Comparison of ENCODE assay signal across 10 cellular contexts in the genomic region with DNA sequence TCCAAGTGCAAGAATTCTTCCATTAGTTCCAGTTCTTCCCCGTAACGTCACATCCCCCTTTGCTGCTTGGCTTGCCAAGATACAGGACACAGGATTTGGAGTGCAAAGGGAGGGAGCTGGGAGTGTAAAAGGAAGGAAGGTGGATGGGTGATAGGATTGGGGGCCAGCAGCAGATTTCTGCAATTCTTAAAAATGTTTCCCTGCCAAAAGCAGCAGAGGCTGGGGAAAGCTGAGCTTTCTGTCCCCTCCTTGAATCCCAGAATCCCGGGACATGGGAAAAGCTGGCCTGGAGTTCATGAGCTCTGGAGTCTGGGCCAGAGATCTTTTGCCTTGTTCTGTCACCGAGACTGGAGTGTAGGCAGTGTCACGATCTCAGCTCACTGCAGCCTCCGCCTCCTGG.
A peak's percentile ranks its signal among the peaks of the same experiment; 100 is the strongest.
DNase-seq lines count a peak whose midpoint lies in the region; ATAC-seq and TF ChIP-seq lines count a peak whose summit lies in the region.
"Had no signal": no experiment of that assay in that cellular context is flagged by ENCODE, and none has a peak within 500 bp of the region (broad histone marks: within the 10 kb centered on the region; RNA-seq: fewer than 3 reads in every experiment).

No MANE protein-coding gene starts in this region.

- BruUV-seq in IMR-90 (replicated peaks; lab: Mats Ljungman, UMichigan), result no TSS peak

- H3K79me1 ChIP-seq in IMR-90 (ENCODE audit: low read depth in 1 of 2, low read length in 2 of 2), result no peaks in the 10 kb centered on the region

- H3K4me3 ChIP-seq in IMR-90 (ENCODE audit: insufficient read depth, low read depth, low read length) (no peak overlapping the region), right lobe of liver (no peak overlapping the region), stomach smooth muscle (ENCODE audit: low read length in 2 of 2) (peak overlapping the region; percentile 81 to 83)

- H4K20me1 ChIP-seq in IMR-90 (ENCODE audit: insufficient read depth, low read length), result 0 out of 2 replicates have a peak, but pooled peaks cover 2% of the 10 kb centered on the region

- CTCF ChIA-PET in IMR-90 (lab: Yijun Ruan, JAX), result interaction anchor here (0.6 to 0.7 kb wide), 3 partner anchors 88 to 206 kb away, joined by 3 read pairs; no protein-coding TSS in a partner anchor

- no peak overlapping the region for H3K9ac ChIP-seq in IMR-90 (ENCODE audit: low read depth, low read length)
- H3K9ac ChIP-seq in stomach smooth muscle (ENCODE audit: low read length in 2 of 2), result peak overlapping the region in 1 of 2 donors; percentile 13

- no peak overlapping the region for H3K4me2 ChIP-seq in IMR-90 (ENCODE audit: low read depth, low read length)

- 54% methylated on average over 4 of the region's 6 CpGs; no CpG with 5 or more reads in 1 of the 2 experiments for WGBS in IMR-90 (ENCODE audit: extremely low coverage in 2 of 2, insufficient read length in 1 of 2), 2 experiments
- 38% methylated on average over 4 of the region's 6 CpGs for WGBS in right lobe of liver (ENCODE audit: insufficient coverage, low coverage, low lambda C conversion rate, missing lambda C conversion rate)

- peak overlapping the region; percentile 56 for H2AFZ ChIP-seq in IMR-90 (replicated peaks; ENCODE audit: low read length, poor library complexity)

- H3K4me1 ChIP-seq in IMR-90 (ENCODE audit: control insufficient read depth, insufficient read depth, low read length) (peaks cover 7% of the 10 kb centered on the region; the same call in 1 of the 2 replicates), right lobe of liver (peaks cover 0 to 9% (median 0%) of the 10 kb centered on the region in 4 donors), stomach smooth muscle (ENCODE audit: control insufficient read depth, insufficient read depth, low read length) (peaks cover 26% of the 10 kb centered on the region)

- H4K5ac ChIP-seq in IMR-90 (ENCODE audit: low read depth, low read length), result no peak overlapping the region

- no peak overlapping the region for H4K8ac ChIP-seq in IMR-90 (ENCODE audit: low read depth in 2 of 2, low read length in 2 of 2)

- TF ChIP-seq POLR2A in IMR-90 (IDR thresholded peaks at IDR 0.05; ENCODE audit: low read depth, low read length), result no peak
- TF ChIP-seq POLR2A in right lobe of liver (IDR thresholded peaks at IDR 0.05), result no peak

- H3K9me3 ChIP-seq in IMR-90 (ENCODE audit: control insufficient read depth, insufficient read depth, low read length) (no peaks in the 10 kb centered on the region), right lobe of liver (no peaks in the 10 kb centered on the region), stomach smooth muscle (ENCODE audit: control insufficient read depth in 2 of 2, low read length in 2 of 2) (no peaks in the 10 kb centered on the region)

- no peak overlapping the region for H3K23ac ChIP-seq in IMR-90 (ENCODE audit: low read depth, low read length)

- no peaks in the 10 kb centered on the region for H3K36me3 ChIP-seq in IMR-90 (ENCODE audit: control insufficient read depth, insufficient read depth, low read length)
- H3K36me3 ChIP-seq in right lobe of liver, result no peaks in the 10 kb centered on the region
- no peaks in the 10 kb centered on the region for H3K36me3 ChIP-seq in stomach smooth muscle (ENCODE audit: control insufficient read depth in 2 of 2, insufficient read depth in 2 of 2, low read length in 2 of 2)

- H3K4ac ChIP-seq in IMR-90 (ENCODE audit: low read depth, low read length), result no peak overlapping the region

- intact Hi-C loops in IMR-90 (cut with micrococcal nuclease) (no loop called here), right lobe of liver (cut with DNase I) (no loop called here)

- no peak overlapping the region for H2BK5ac ChIP-seq in IMR-90 (ENCODE audit: low read depth, low read length, poor library complexity, severe bottlenecking)

- no peak overlapping the region for H2BK20ac ChIP-seq in IMR-90 (ENCODE audit: low read depth, low read length)

- H3K27ac ChIP-seq in IMR-90 (ENCODE audit: insufficient read depth, low read length), result no peak overlapping the region
- H3K27ac ChIP-seq in right lobe of liver, result peak overlapping the region in 1 of 3 donors; percentile 49
- H3K27ac ChIP-seq in stomach smooth muscle (ENCODE audit: low read length), result no peak overlapping the region

- no peak overlapping the region for H3K56ac ChIP-seq in IMR-90 (ENCODE audit: extremely low read depth, insufficient read depth, low read length)

- H2BK120ac ChIP-seq in IMR-90 (ENCODE audit: low read depth, low read length), result no peak overlapping the region

- H3K18ac ChIP-seq in IMR-90 (ENCODE audit: low read depth, low read length), result no peak overlapping the region

- TF ChIP-seq CTCF in IMR-90 (conservative IDR thresholded peaks at IDR 0.05; ENCODE audit: low read depth, low read length) (no peak), right lobe of liver (IDR thresholded peaks at IDR 0.05) (no peak)

- peaks cover 8% of the 10 kb centered on the region; the same call in 1 of the 2 replicates for H3K9me1 ChIP-seq in IMR-90 (ENCODE audit: insufficient read depth, low read length)

- in situ Hi-C loops in IMR-90 (cut with MboI; ENCODE audit: low sequenced_read_pairs), result no loop called here

- no peak for TF ChIP-seq RAD21 in IMR-90 (IDR thresholded peaks at IDR 0.05; ENCODE audit: low read length)

- H2BK15ac ChIP-seq in IMR-90 (ENCODE audit: low read depth, low read length), result no peak overlapping the region

- dilution Hi-C loops in IMR-90 (cut with HindIII; ENCODE audit: low sequenced_read_pairs, unreplicated experiment), result no loop called here

- POLR2A ChIA-PET in IMR-90 (lab: Charles Lee; ENCODE audit: unreplicated experiment), result no interaction called here

- DNase-seq in IMR-90 (no peak), dermis blood vessel endothelial cell (peak; percentile 54), right lobe of liver (no peak), dedifferentiated amniotic fluid mesenchymal stem cell (ENCODE audit: extremely low spot score) (no peak)
- DNase-seq: effector memory CD8-positive, alpha-beta T cell; NCI-H146 had no signal

- H3K27me3 ChIP-seq in IMR-90 (ENCODE audit: control insufficient read depth, insufficient read depth, low read length), result peaks cover 44% of the 10 kb centered on the region
- no peaks in the 10 kb centered on the region for H3K27me3 ChIP-seq in right lobe of liver
- H3K27me3 ChIP-seq in stomach smooth muscle (ENCODE audit: control insufficient read depth in 1 of 2, insufficient read depth in 2 of 2, low read length in 2 of 2), result peaks cover 27 to 31% of the 10 kb centered on the region in 2 donors

- no peak overlapping the region for H2AK5ac ChIP-seq in IMR-90 (ENCODE audit: low read depth, low read length)

- H3K14ac ChIP-seq in IMR-90 (replicated peaks; ENCODE audit: low read depth, low read length), result no peak overlapping the region

- no peak overlapping the region for H2AK9ac ChIP-seq in IMR-90 (replicated peaks; ENCODE audit: low read depth, low read length, poor library complexity)

- no peak overlapping the region for H4K91ac ChIP-seq in IMR-90 (ENCODE audit: insufficient read depth, low read depth, low read length)

- ATAC-seq in IMR-90 (ENCODE audit: low read depth) (no peak), right lobe of liver (peak in 3 of 4 donors; percentile 20 to 38 (median 23)), GM18909 (IDR thresholded peaks at IDR 0.05; ENCODE audit: poor library complexity, unreplicated experiment) (no peak), GM18858 (IDR thresholded peaks at IDR 0.05; ENCODE audit: unreplicated experiment) (no peak), GM21619 (IDR thresholded peaks at IDR 0.05; ENCODE audit: unreplicated experiment) (no peak)

TF ChIP-seq in IMR-90, 13 proteins besides CTCF, POLR2A, EP300 and RAD21:
- TF ChIP-seq MAFK (IDR thresholded peaks at IDR 0.05; ENCODE audit: low read depth, low read length) (no peak), BHLHE40 (IDR thresholded peaks at IDR 0.05; ENCODE audit: low read depth, low read length) (no peak), CHD1 (IDR thresholded peaks at IDR 0.05; ENCODE audit: low read depth, low read length) (no peak), MXI1 (IDR thresholded peaks at IDR 0.05; ENCODE audit: borderline replicate concordance, low read depth, low read length) (no peak), NFE2L2 (IDR thresholded peaks at IDR 0.05; ENCODE audit: low read depth, low read length) (no peak), CEBPB (IDR thresholded peaks at IDR 0.05; ENCODE audit: low read depth, low read length) (no peak)
- TF ChIP-seq, protein P1, sequence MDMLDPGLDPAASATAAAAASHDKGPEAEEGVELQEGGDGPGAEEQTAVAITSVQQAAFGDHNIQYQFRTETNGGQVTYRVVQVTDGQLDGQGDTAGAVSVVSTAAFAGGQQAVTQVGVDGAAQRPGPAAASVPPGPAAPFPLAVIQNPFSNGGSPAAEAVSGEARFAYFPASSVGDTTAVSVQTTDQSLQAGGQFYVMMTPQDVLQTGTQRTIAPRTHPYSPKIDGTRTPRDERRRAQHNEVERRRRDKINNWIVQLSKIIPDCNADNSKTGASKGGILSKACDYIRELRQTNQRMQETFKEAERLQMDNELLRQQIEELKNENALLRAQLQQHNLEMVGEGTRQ (IDR thresholded peaks at IDR 0.05; ENCODE audit: low read depth, low read length), result no peak

Comparison
In these comparisons a context has a peak if more than half of its experiments do, and no peak if none do; other contexts are left out.
1. ATAC-seq: peak in right lobe of liver (3 of 4); none in IMR-90 (single experiment), GM18909 (single experiment), GM18858 (single experiment) and GM21619 (single experiment).
2. H3K4me3 ChIP-seq: peak in stomach smooth muscle (2 of 2); none in IMR-90 (single experiment) and right lobe of liver (0 of 3).